In the genomic region with DNA sequence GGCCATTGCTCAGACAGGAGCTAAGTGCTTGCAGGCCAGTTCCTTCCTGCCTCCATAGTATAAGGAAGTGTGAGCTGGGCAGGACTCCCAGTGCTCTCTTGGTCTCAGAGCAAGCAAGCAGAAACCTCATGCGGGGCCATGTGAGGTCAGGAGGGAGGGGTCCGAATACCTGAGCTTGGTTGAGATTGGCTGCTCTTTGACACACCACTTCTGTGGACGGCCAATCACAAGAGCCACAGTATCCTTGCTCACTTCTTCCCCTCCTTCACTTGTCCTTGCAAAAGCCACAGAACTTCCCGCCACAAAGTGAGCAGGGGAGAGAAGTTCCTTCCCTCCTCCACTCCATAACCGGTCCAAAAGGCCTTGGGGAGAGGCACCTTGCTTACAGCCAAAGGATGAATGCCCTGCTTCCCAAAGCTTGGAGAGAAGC, we compare ENCODE assay signal across 8 cellular contexts. TPM values are rescaled to one million over a fixed set of nuclear protein-coding genes. Genes with fewer than 3 reads are reported as not detected.
DNase-seq lines count a peak whose midpoint lies in the region; ATAC-seq and TF ChIP-seq lines count a peak whose summit lies in the region.

No MANE protein-coding gene starts in this region.

- DNase-seq in NOMO-1 treated with DMSO at 0.1 percent for 48 hours (lab: John Stamatoyannopoulos, UW; ENCODE audit: unreplicated experiment), result peak; percentile 84
- DNase-seq in endodermal cell, result peak; percentile 85
- no peak for DNase-seq in natural killer cell
- DNase-seq in osteocyte (ENCODE audit: extremely low spot score, unreplicated experiment), result no peak
- DNase-seq in NCI-H1694 (lab: John Stamatoyannopoulos, UW), result no peak
- no peak for DNase-seq in effector CD4-positive, alpha-beta T cell

- H3K36me3 Mint-ChIP-seq in endodermal cell (ENCODE audit: low read depth) (no peaks in the 10 kb centered on the region), natural killer cell (no peaks in the 10 kb centered on the region), osteocyte (ENCODE audit: unreplicated experiment) (no peaks in the 10 kb centered on the region)

- peaks cover 13% of the 10 kb centered on the region for H3K4me1 Mint-ChIP-seq in endodermal cell
- H3K4me1 Mint-ChIP-seq in natural killer cell, result peaks cover 36 to 37% of the 10 kb centered on the region in 2 donors
- peaks cover 14% of the 10 kb centered on the region for H3K4me1 Mint-ChIP-seq in osteocyte (ENCODE audit: unreplicated experiment)

- H3K9me3 ChIP-seq in endodermal cell (ENCODE audit: control insufficient read depth, low read length), result no peaks in the 10 kb centered on the region

- H3K27ac Mint-ChIP-seq in endodermal cell (no peak overlapping the region), natural killer cell (no peak overlapping the region), osteocyte (ENCODE audit: unreplicated experiment) (no peak overlapping the region)

- H3K27me3 Mint-ChIP-seq in endodermal cell (ENCODE audit: insufficient read depth) (peaks cover 26% of the 10 kb centered on the region), natural killer cell (ENCODE audit: low read depth in 2 of 2) (peaks cover 8 to 27% of the 10 kb centered on the region in 2 donors), osteocyte (ENCODE audit: unreplicated experiment) (no peaks in the 10 kb centered on the region)

- intact Hi-C loops in natural killer cell (cut with micrococcal nuclease), result no loop called here

- H3K36me3 ChIP-seq in endodermal cell (ENCODE audit: control insufficient read depth, insufficient read depth, low read length), result no peaks in the 10 kb centered on the region

- peaks cover 9% of the 10 kb centered on the region for H3K27me3 ChIP-seq in endodermal cell (ENCODE audit: control insufficient read depth, insufficient read depth, low read length, poor library complexity, severe bottlenecking)

- no peak overlapping the region for H3K4me3 Mint-ChIP-seq in endodermal cell
- no peak overlapping the region for H3K4me3 Mint-ChIP-seq in natural killer cell
- no peak overlapping the region for H3K4me3 Mint-ChIP-seq in osteocyte (ENCODE audit: unreplicated experiment)

- H3K27ac ChIP-seq in endodermal cell (ENCODE audit: low read depth, low read length), result no peak overlapping the region

- H3K9me3 Mint-ChIP-seq in endodermal cell, result peaks cover 9% of the 10 kb centered on the region
- H3K9me3 Mint-ChIP-seq in natural killer cell, result no peaks in the 10 kb centered on the region
- H3K9me3 Mint-ChIP-seq in osteocyte (ENCODE audit: unreplicated experiment), result peaks cover 8% of the 10 kb centered on the region

- peak; percentile 90 for ATAC-seq in GM18907 (IDR thresholded peaks at IDR 0.05; ENCODE audit: unreplicated experiment)
- ATAC-seq in HG02678 (IDR thresholded peaks at IDR 0.05; ENCODE audit: unreplicated experiment), result peak; percentile 93
- ATAC-seq in natural killer cell, result peak in 2 of 3 donors; percentile 45 to 49

- TF ChIP-seq CTCF in endodermal cell (conservative IDR thresholded peaks at IDR 0.05), result no peak
- no peak for TF ChIP-seq CTCF in natural killer cell (IDR thresholded peaks at IDR 0.05)
- no peak for TF ChIP-seq CTCF in osteocyte (IDR thresholded peaks at IDR 0.05)

- no peak overlapping the region for H3K4me3 ChIP-seq in endodermal cell (ENCODE audit: low read length)

- H3K9ac ChIP-seq in endodermal cell (ENCODE audit: extremely low read depth, low read length, poor library complexity, severe bottlenecking), result no peak overlapping the region

- H3K4me1 ChIP-seq in endodermal cell (ENCODE audit: control insufficient read depth, insufficient read depth, low read length), result peaks cover 3% of the 10 kb centered on the region

- WGBS in endodermal cell (ENCODE audit: insufficient coverage in 1 of 2, insufficient read length in 1 of 2), 2 experiments, result 71 to 80% methylated on average over 1 to 4 of the region's 5 CpGs

RNA-seq across cellular contexts. Expression of gene PRPS1, which starts 56.7 kb away (rescaled TPM):
- total RNA-seq in endodermal cell (10 to 100 TPM; 51.6 to 62.7 TPM), natural killer cell (10 to 100 TPM; 43.7 to 51.5 (median 49.3) TPM), osteocyte (26.0 and 27.6 TPM in 2 replicates)
- polyA plus RNA-seq in endodermal cell (2013, experiment 1 of 2), result 54.2 TPM
- 51.2 TPM for polyA plus RNA-seq in endodermal cell (2013, experiment 2 of 2)

Comparison
In these comparisons a context has a peak if more than half of its experiments do, and no peak if none do; other contexts are left out.
1. DNase-seq: peak in NOMO-1 treated with DMSO at 0.1 percent for 48 hours (single experiment) and endodermal cell (single experiment); none in natural killer cell (single experiment), osteocyte (single experiment), NCI-H1694 (single experiment) and effector CD4-positive, alpha-beta T cell (single experiment).
2. Peak in every context shown above with its lines, with median percentiles within 50 percentile points of each other: ATAC-seq.